8 cellular contexts compared by ENCODE assay signal in the genomic region with DNA sequence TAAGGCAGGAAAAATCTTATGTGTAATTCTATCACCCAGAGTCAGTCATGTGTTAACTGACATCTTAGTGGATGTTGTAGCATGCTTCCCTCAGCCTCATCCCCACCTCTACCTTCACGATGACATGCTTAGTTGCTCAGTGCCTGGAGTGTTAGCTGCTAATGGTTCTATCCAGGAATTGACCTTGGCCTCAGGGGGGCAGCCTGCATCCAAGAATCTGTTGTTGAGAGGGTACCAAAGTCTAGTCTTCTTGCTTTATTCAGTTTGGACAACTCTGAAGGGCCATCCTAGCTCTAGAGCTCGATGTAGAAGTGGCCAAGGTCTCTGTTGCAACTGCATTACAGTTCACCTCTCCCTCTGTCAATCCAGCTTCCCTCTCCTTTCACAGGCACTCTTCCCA.
DNase-seq lines count a peak whose midpoint lies in the region; ATAC-seq lines count a peak whose summit lies in the region.

No MANE protein-coding gene starts in this region.

- no peak overlapping the region for H4K8ac ChIP-seq in mesendoderm (ENCODE audit: low read depth, low read length)

- no peak overlapping the region for H3K18ac ChIP-seq in mesendoderm (ENCODE audit: low read length)

- no peak for ATAC-seq in GM21360 (IDR thresholded peaks at IDR 0.05; ENCODE audit: unreplicated experiment)
- no peak for ATAC-seq in GM21737 (IDR thresholded peaks at IDR 0.05; ENCODE audit: unreplicated experiment)
- no peak for ATAC-seq in HG03097 (IDR thresholded peaks at IDR 0.05; ENCODE audit: low FRiP score, unreplicated experiment)

- no CpG with 5 or more reads among the region's 2 CpGs for WGBS in mesendoderm (ENCODE audit: extremely low coverage, insufficient coverage, low lambda C conversion rate)

- H3K4ac ChIP-seq in mesendoderm (ENCODE audit: low read depth, low read length): no peak overlapping the region

- no peaks in the 10 kb centered on the region for H3K4me1 ChIP-seq in mesendoderm (ENCODE audit: control insufficient read depth, low read depth, low read length)

- H3K79me1 ChIP-seq in mesendoderm (ENCODE audit: low read length): no peaks in the 10 kb centered on the region

- no peaks in the 10 kb centered on the region for H3K36me3 ChIP-seq in mesendoderm (ENCODE audit: control insufficient read depth, insufficient read depth, low read length)

- no peak overlapping the region for H2BK15ac ChIP-seq in mesendoderm (replicated peaks; ENCODE audit: low read depth)

- H2BK5ac ChIP-seq in mesendoderm (ENCODE audit: low read length): no peak overlapping the region

- H3K27ac ChIP-seq in mesendoderm (ENCODE audit: low read depth, low read length): no peak overlapping the region

- H3K79me2 ChIP-seq in mesendoderm (ENCODE audit: control insufficient read depth, insufficient read depth, low read length): no peaks in the 10 kb centered on the region

- H3K4me2 ChIP-seq in mesendoderm (ENCODE audit: low read length): no peak overlapping the region

- no peak overlapping the region for H3K4me3 ChIP-seq in mesendoderm (ENCODE audit: low read length)

- no peak overlapping the region for H4K5ac ChIP-seq in mesendoderm (ENCODE audit: low read length)

- DNase-seq in NCI-H2081 (lab: John Stamatoyannopoulos, UW): peak; percentile 7 to 25
- DNase-seq in NCI-H2081 treated with DMSO at 0.1 percent for 48 hours (lab: John Stamatoyannopoulos, UW): no peak
- peak; percentile 39 for DNase-seq in NCI-H748 (lab: John Stamatoyannopoulos, UW; ENCODE audit: unreplicated experiment)
- peak; percentile 46 to 62 for DNase-seq in dermis microvascular lymphatic vessel endothelial cell (ENCODE audit: low read depth in 2 of 2)
- DNase-seq in mesendoderm: peak; percentile 76

- H3K9ac ChIP-seq in mesendoderm (ENCODE audit: low read length): no peak overlapping the region

- no peaks in the 10 kb centered on the region for H3K27me3 ChIP-seq in mesendoderm (ENCODE audit: insufficient read depth, low read length, poor library complexity)

- H3K23ac ChIP-seq in mesendoderm (ENCODE audit: low read length): no peak overlapping the region

- H2BK120ac ChIP-seq in mesendoderm (ENCODE audit: low read depth, low read length): no peak overlapping the region

- no peak overlapping the region for H2AK5ac ChIP-seq in mesendoderm (ENCODE audit: low read length)

- no peak overlapping the region for H3K56ac ChIP-seq in mesendoderm (ENCODE audit: low read length)
